Comparison of ENCODE assay signal across 1 cellular context in the genomic region with DNA sequence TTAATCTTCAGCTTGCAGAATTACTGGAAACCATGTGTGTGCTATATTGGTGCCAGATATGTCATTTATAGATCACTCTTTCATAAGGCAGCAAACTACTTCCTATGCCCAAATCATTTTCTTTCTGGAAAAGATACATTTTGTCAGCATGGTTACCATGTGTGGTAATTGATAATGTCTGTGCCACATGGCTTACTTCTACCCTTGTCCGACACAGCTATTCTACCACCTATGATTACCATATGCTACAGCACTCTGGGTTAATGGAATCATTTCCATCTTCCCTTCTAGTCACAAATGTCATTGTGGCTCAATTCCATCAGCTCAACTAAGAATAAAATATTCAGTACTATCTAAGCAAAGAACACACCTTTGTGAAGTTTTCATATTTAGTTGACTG.
A peak's percentile ranks its signal among the peaks of the same experiment; 100 is the strongest.
TF ChIP-seq lines count a peak whose summit lies in the region.

No MANE protein-coding gene starts in this region.

TF ChIP-seq in SK-N-SH, 30 proteins besides CTCF, POLR2A, EP300 and RAD21 (continued from another document):
- TF ChIP-seq IRF3 (IDR thresholded peaks at IDR 0.05; ENCODE audit: low read depth, low read length) = no peak
- no peak for TF ChIP-seq YY1 (IDR thresholded peaks at IDR 0.05; ENCODE audit: low read depth)
- peak; percentile 94 for TF ChIP-seq MXI1 (IDR thresholded peaks at IDR 0.05; ENCODE audit: low read depth, low read length)
